ENCODE assay signal across 8 cellular contexts in the genomic region with DNA sequence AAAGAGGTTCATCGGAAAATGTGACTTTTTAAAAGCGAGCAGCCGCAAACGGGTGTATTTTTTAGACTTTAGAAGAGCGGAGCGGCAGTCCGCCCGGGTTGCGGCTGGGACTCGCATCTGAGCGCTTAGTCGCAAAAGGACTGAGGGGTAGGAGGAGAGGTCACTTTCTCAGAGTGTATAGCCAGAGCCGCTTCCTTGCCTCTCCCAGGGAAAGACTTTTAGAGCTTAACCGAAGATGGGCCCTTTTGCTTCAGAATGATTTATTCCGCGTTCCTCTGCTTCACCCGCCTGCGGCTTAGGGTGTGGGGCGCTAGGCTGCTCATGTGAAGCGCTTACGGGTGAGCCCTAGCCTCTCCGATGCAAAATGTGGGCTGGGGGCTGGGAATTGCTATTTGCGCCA. TPM values are rescaled to one million over a fixed set of nuclear protein-coding genes. Genes with fewer than 3 reads are reported as not detected.
"Had no signal": no experiment of that assay in that cellular context is flagged by ENCODE, and none has a peak within 500 bp of the region (broad histone marks: within the 10 kb centered on the region; RNA-seq: fewer than 3 reads in every experiment).

No MANE protein-coding gene starts in this region.

RNA-seq across cellular contexts. Expression of a gene that starts 1.5 kb away (rescaled TPM):
- total RNA-seq: activated naive CD8-positive, alpha-beta T cell treated with anti-CD3 and anti-CD28 coated beads, Interleukin-2, amount 10 ng/mL, durations not matched to agents 7 days and 5 days; bronchial epithelial cell; chondrocyte; dermis blood vessel endothelial cell; esophagus mucosa; lung microvascular endothelial cell; mononuclear cell; right lobe of liver had no signal
